ENCODE assay signal across 2 cellular contexts in genomic region chr5:77128411-77129061, GRCh38.
TF ChIP-seq lines count a peak whose summit lies in the region.

No MANE protein-coding gene starts in this region.

TF ChIP-seq in liver, 16 proteins besides CTCF, POLR2A, EP300 and RAD21 (continued from another document):
- TF ChIP-seq REST (IDR thresholded peaks at IDR 0.05) (peak; percentile 30), RXRA (IDR thresholded peaks at IDR 0.05) (peak; percentile 11 to 50), HNF4A (conservative IDR thresholded peaks at IDR 0.05) (peak; percentile 84 to 97), NR2F2 (IDR thresholded peaks at IDR 0.05) (no peak), GABPA (IDR thresholded peaks at IDR 0.05 in 1 of 2, conservative IDR thresholded peaks at IDR 0.05 in 1 of 2) (no peak)

TF ChIP-seq in HepG2, 621 proteins besides CTCF, POLR2A, EP300 and RAD21 (continued from another document):
- no peak for TF ChIP-seq ZNF253 (CRISPR knock-in tag; IDR thresholded peaks at IDR 0.05; ENCODE audit: borderline replicate concordance)
- TF ChIP-seq TFDP2 (CRISPR knock-in tag; IDR thresholded peaks at IDR 0.05), result no peak
- TF ChIP-seq ZNF34 (CRISPR knock-in tag; IDR thresholded peaks at IDR 0.05; ENCODE audit: borderline replicate concordance), result no peak
